In the genomic region with DNA sequence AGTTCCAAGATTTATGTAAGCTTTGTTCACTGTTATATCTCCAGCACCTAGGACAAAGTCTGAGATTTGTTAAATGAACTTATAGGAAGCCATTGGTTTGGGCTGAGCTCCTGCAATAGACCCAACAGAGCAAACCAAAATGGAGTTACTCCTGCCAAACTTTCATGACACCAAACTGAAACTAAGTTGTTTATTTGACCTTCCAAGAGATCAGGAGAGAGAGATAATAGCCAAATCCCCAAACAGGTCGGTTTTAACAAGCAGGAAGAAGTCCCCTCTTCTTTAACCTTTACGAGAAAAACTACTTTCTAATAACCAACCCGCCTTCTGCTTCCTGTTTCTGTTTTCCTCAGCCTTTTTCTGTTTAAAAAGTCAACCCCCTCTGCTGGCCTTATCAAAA, we compare ENCODE assay signal across 1 cellular context.
TF ChIP-seq lines count a peak whose summit lies in the region.

No MANE protein-coding gene starts in this region.

TF ChIP-seq in K562, 482 proteins besides CTCF, POLR2A, EP300 and RAD21 (continued from another document):
- TF ChIP-seq JUND (IDR thresholded peaks at IDR 0.05; ENCODE audit: borderline replicate concordance, low read depth, low read length) (no peak), JUND (tag; IDR thresholded peaks at IDR 0.05; ENCODE audit: borderline replicate concordance, low read depth, low read length) (no peak), ZNF766 (CRISPR knock-in tag; conservative IDR thresholded peaks at IDR 0.05) (peak; percentile 62; the same call in 1 of the 2 replicates), CREBBP (IDR thresholded peaks at IDR 0.05; ENCODE audit: low read depth, low read length) (no peak), BRF1 (IDR thresholded peaks at IDR 0.05; ENCODE audit: borderline replicate concordance, extremely low read depth, insufficient read length) (no peak), NR2C1 (IDR thresholded peaks at IDR 0.05) (no peak), NR2C1 (tag; IDR thresholded peaks at IDR 0.05) (peak; percentile 74), ZNF583 (CRISPR knock-in tag; IDR thresholded peaks at IDR 0.05) (no peak), ZNF212 (CRISPR knock-in tag; IDR thresholded peaks at IDR 0.05) (no peak), POLR2AphosphoS2 (IDR thresholded peaks at IDR 0.05; ENCODE audit: low read length) (no peak), ZNF12 (CRISPR knock-in tag; IDR thresholded peaks at IDR 0.05) (no peak), CTBP1 (IDR thresholded peaks at IDR 0.05; ENCODE audit: borderline replicate concordance) (no peak), RCOR1 (IDR thresholded peaks at IDR 0.05; ENCODE audit: borderline replicate concordance in 1 of 2, low read depth in 2 of 2, low read length in 2 of 2) (no peak), CXXC5 (CRISPR knock-in tag; IDR thresholded peaks at IDR 0.05) (no peak), WHSC1 (IDR thresholded peaks at IDR 0.05; ENCODE audit: low read length) (no peak), ZBTB8A (IDR thresholded peaks at IDR 0.05; ENCODE audit: partially characterized antibody) (no peak), MTF1 (CRISPR knock-in tag; IDR thresholded peaks at IDR 0.05; ENCODE audit: borderline replicate concordance) (no peak), HNRNPUL1 (IDR thresholded peaks at IDR 0.05; ENCODE audit: low read length) (no peak), RNF2 (IDR thresholded peaks at IDR 0.05) (no peak), SMAD1 (IDR thresholded peaks at IDR 0.05; ENCODE audit: low read depth, low read length, partially characterized antibody) (no peak), ARHGAP35 (IDR thresholded peaks at IDR 0.05; ENCODE audit: partially characterized antibody) (no peak), TCF3 (CRISPR knock-in tag; IDR thresholded peaks at IDR 0.05) (no peak), MAFF (IDR thresholded peaks at IDR 0.05; ENCODE audit: low read length) (no peak), FOXK1 (CRISPR knock-in tag; IDR thresholded peaks at IDR 0.05; ENCODE audit: borderline replicate concordance) (no peak), CEBPZ (IDR thresholded peaks at IDR 0.05; ENCODE audit: borderline replicate concordance, low read depth, low read length) (no peak), CBX3 (IDR thresholded peaks at IDR 0.05; ENCODE audit: borderline replicate concordance in 1 of 2, low read length in 2 of 2) (no peak), SRSF7 (optimal IDR thresholded peaks at IDR 0.05; ENCODE audit: low read depth, low read length) (no peak), ZFX (CRISPR knock-in tag; IDR thresholded peaks at IDR 0.05) (no peak), NCOA4 (IDR thresholded peaks at IDR 0.05; ENCODE audit: partially characterized antibody) (no peak), CCAR2 (IDR thresholded peaks at IDR 0.05; ENCODE audit: low read depth, low read length) (no peak), TAF1 (IDR thresholded peaks at IDR 0.05; ENCODE audit: control insufficient read depth, extremely low read depth, insufficient read depth, low read length, severe bottlenecking) (no peak), CBX2 (IDR thresholded peaks at IDR 0.05; ENCODE audit: insufficient read depth, low read length, poor library complexity, severe bottlenecking) (no peak), RUNX1 (IDR thresholded peaks at IDR 0.05; ENCODE audit: low read depth) (no peak), FOXP4 (CRISPR knock-in tag; IDR thresholded peaks at IDR 0.05; ENCODE audit: borderline replicate concordance) (no peak), CBFA2T3 (IDR thresholded peaks at IDR 0.05) (no peak), MXD1 (CRISPR knock-in tag; IDR thresholded peaks at IDR 0.05; ENCODE audit: borderline replicate concordance, poor library complexity, severe bottlenecking) (no peak)
- TF ChIP-seq, protein P1, sequence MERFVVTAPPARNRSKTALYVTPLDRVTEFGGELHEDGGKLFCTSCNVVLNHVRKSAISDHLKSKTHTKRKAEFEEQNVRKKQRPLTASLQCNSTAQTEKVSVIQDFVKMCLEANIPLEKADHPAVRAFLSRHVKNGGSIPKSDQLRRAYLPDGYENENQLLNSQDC (CRISPR knock-in tag; IDR thresholded peaks at IDR 0.05), result no peak
- TF ChIP-seq, protein P2, sequence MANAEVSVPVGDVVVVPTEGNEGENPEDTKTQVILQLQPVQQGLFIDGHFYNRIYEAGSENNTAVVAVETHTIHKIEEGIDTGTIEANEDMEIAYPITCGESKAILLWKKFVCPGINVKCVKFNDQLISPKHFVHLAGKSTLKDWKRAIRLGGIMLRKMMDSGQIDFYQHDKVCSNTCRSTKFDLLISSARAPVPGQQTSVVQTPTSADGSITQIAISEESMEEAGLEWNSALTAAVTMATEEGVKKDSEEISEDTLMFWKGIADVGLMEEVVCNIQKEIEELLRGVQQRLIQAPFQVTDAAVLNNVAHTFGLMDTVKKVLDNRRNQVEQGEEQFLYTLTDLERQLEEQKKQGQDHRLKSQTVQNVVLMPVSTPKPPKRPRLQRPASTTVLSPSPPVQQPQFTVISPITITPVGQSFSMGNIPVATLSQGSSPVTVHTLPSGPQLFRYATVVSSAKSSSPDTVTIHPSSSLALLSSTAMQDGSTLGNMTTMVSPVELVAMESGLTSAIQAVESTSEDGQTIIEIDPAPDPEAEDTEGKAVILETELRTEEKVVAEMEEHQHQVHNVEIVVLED (CRISPR knock-in tag; IDR thresholded peaks at IDR 0.05), result no peak
- TF ChIP-seq, protein P3, sequence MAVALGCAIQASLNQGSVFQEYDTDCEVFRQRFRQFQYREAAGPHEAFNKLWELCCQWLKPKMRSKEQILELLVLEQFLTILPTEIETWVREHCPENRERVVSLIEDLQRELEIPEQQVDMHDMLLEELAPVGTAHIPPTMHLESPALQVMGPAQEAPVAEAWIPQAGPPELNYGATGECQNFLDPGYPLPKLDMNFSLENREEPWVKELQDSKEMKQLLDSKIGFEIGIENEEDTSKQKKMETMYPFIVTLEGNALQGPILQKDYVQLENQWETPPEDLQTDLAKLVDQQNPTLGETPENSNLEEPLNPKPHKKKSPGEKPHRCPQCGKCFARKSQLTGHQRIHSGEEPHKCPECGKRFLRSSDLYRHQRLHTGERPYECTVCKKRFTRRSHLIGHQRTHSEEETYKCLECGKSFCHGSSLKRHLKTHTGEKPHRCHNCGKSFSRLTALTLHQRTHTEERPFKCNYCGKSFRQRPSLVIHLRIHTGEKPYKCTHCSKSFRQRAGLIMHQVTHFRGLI (CRISPR knock-in tag; IDR thresholded peaks at IDR 0.05), result peak; percentile 82
